ENCODE assay signal across 22 cellular contexts in genomic region chr6:151025076-151025475, GRCh38.
A peak's percentile ranks its signal among the peaks of the same experiment; 100 is the strongest.
DNase-seq lines count a peak whose midpoint lies in the region; ATAC-seq and TF ChIP-seq lines count a peak whose summit lies in the region.
"Had no signal": no experiment of that assay in that cellular context is flagged by ENCODE, and none has a peak within 500 bp of the region (broad histone marks: within the 10 kb centered on the region; RNA-seq: fewer than 3 reads in every experiment).

No MANE protein-coding gene starts in this region.

- no peak for ATAC-seq in HG03135 (IDR thresholded peaks at IDR 0.05; ENCODE audit: unreplicated experiment)
- ATAC-seq: effector memory CD8-positive, alpha-beta T cell; sciatic nerve; T-helper 17 cell had no signal

- intact Hi-C loops in A673 (cut with micrococcal nuclease; ENCODE audit: unreplicated experiment), result no loop called here

- CTCF ChIA-PET in A673 (lab: Charles Lee), result no interaction called here

- no peaks in the 10 kb centered on the region for H3K27me3 ChIP-seq in muscle layer of colon (ENCODE audit: control insufficient read depth in 1 of 2, insufficient read depth in 2 of 2, low read length in 2 of 2)
- no peaks in the 10 kb centered on the region for H3K27me3 ChIP-seq in stomach smooth muscle (ENCODE audit: control insufficient read depth in 1 of 2, insufficient read depth in 2 of 2, low read length in 2 of 2)
- H3K27me3 ChIP-seq in A673 (replicated peaks; ENCODE audit: insufficient read depth, low read depth, low read length, poor library complexity), result no peaks in the 10 kb centered on the region
- H3K27me3 ChIP-seq: adrenal gland, esophagus muscularis mucosa, neutrophil, SJCRH30, upper lobe of left lung had no signal

- H3K36me3 ChIP-seq in muscle layer of colon (ENCODE audit: insufficient read depth, low read length) (no peaks in the 10 kb centered on the region), stomach smooth muscle (ENCODE audit: control insufficient read depth in 2 of 2, insufficient read depth in 2 of 2, low read length in 2 of 2) (no peaks in the 10 kb centered on the region), A673 (ENCODE audit: insufficient read depth, low read length, poor library complexity, severe bottlenecking) (peaks cover 12% of the 10 kb centered on the region)
- H3K36me3 ChIP-seq: adrenal gland, esophagus muscularis mucosa, neutrophil, upper lobe of left lung had no signal

- POLR2A ChIA-PET in A673 (lab: Charles Lee; ENCODE audit: low non-redundant PET), result no interaction called here

- H3K4me3 ChIP-seq in LNCaP clone FGC (ENCODE audit: low read depth, low read length), result no peak overlapping the region
- no peak overlapping the region for H3K4me3 ChIP-seq in muscle layer of colon (ENCODE audit: low read depth in 1 of 2, low read length in 2 of 2)
- H3K4me3 ChIP-seq in stomach smooth muscle (ENCODE audit: low read length in 2 of 2), result no peak overlapping the region
- no peak overlapping the region for H3K4me3 ChIP-seq in A673 (ENCODE audit: low read depth, low read length, poor library complexity, severe bottlenecking)
- H3K4me3 ChIP-seq: adrenal gland, esophagus muscularis mucosa, GM23248, SJCRH30, upper lobe of left lung had no signal

- H3K4me1 ChIP-seq in muscle layer of colon (ENCODE audit: insufficient read depth, low read length) (peaks cover 3% of the 10 kb centered on the region), stomach smooth muscle (ENCODE audit: control insufficient read depth, insufficient read depth, low read length) (no peaks in the 10 kb centered on the region), A673 (ENCODE audit: insufficient read depth, low read length, poor library complexity, severe bottlenecking) (no peaks in the 10 kb centered on the region)

- H3K9ac ChIP-seq in muscle layer of colon (ENCODE audit: low read length), result no peak overlapping the region
- H3K9ac ChIP-seq in stomach smooth muscle (ENCODE audit: low read length in 2 of 2), result no peak overlapping the region
- H3K9ac ChIP-seq: GM23248 had no signal

- no peaks in the 10 kb centered on the region for H3K9me3 ChIP-seq in muscle layer of colon (ENCODE audit: low read length)
- H3K9me3 ChIP-seq in stomach smooth muscle (ENCODE audit: control insufficient read depth in 2 of 2, low read length in 2 of 2), result no peaks in the 10 kb centered on the region
- no peaks in the 10 kb centered on the region for H3K9me3 ChIP-seq in A673 (ENCODE audit: low read depth, low read length, poor library complexity, severe bottlenecking)
- H3K9me3 ChIP-seq: adrenal gland, esophagus muscularis mucosa, neutrophil, upper lobe of left lung had no signal

- BruUV-seq in A673 (replicated peaks; lab: Mats Ljungman, UMichigan), result no TSS peak

- H3K27ac ChIP-seq in caudate nucleus (ENCODE audit: low read depth, low read length) (peak overlapping the region; percentile 20), muscle layer of colon (ENCODE audit: low read depth, low read length) (peak overlapping the region; percentile 48), stomach smooth muscle (ENCODE audit: low read length) (peak overlapping the region; percentile 24), A673 (ENCODE audit: low read depth, low read length, poor library complexity, severe bottlenecking) (no peak overlapping the region)
- H3K27ac ChIP-seq: adrenal gland, esophagus muscularis mucosa, GM23248, neutrophil, SJCRH30, upper lobe of left lung had no signal

- TF ChIP-seq CTCF in LNCaP clone FGC (IDR thresholded peaks at IDR 0.05; ENCODE audit: control insufficient read depth, extremely low read depth, insufficient read depth) (no peak), A673 (conservative IDR thresholded peaks at IDR 0.05; ENCODE audit: low read depth, low read length) (no peak)

- DNase-seq in LNCaP clone FGC (ENCODE audit: low read depth) (peak; percentile 92), caudate nucleus (lab: John Stamatoyannopoulos, UW) (peak in 27 of 61 donors; percentile 10 to 52 (median 22)), A673 (ENCODE audit: low spot score) (no peak)
- DNase-seq in activated CD4-positive, CD25-positive, alpha-beta regulatory T cell treated with anti-CD3 and anti-CD28 coated beads, Interleukin-2, amount 50 U/mL, for 72 hours, result no peak
- DNase-seq in stimulated activated CD4-positive, alpha-beta T cell treated with anti-CD3 and anti-CD28 coated beads, Interleukin-15, amount 100 ng/mL, for 24 hours, result no peak
- DNase-seq: activated CD4-positive, alpha-beta memory T cell treated with anti-CD3 and anti-CD28 coated beads for 36 hours; adrenal gland; cerebellar nuclear complex; DMS79 treated with DMSO at 0.1 percent for 48 hours; effector memory CD8-positive, alpha-beta T cell; GM23248; MM.1S; NCI-H82; SJCRH30; T-helper 17 cell had no signal
